16 cellular contexts compared by ENCODE assay signal in the genomic region with DNA sequence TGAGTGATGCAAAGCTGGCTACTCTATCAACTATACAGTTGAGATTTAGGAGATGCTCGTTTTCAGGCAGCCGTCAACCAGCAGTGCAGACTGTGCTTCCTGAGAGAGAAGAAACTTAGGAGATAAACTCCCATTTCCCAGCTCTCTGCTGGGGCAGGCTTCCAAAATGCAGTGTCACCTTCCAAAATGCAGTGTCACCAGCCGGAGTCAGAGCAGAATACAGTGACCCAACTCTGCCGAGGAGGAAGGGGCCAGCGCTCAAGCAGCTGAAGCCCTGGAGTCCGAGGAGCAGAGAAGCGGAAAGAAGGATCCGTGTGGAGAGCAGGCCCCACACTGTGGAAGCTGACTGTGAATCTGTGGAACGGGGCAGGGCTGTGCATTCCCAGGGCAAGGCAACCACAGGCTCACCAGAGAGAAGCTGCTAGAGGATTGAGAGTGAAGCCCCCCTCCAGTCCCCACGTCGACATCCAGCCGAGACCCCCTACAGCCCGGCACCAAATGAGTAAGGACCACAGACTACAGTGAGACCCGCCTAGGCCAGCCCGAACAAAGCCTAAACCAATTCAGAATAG. TPM values are rescaled to one million over a fixed set of nuclear protein-coding genes. Genes with fewer than 3 reads are reported as not detected.
A peak's percentile ranks its signal among the peaks of the same experiment; 100 is the strongest.
DNase-seq lines count a peak whose midpoint lies in the region; ATAC-seq, FAIRE-seq and TF ChIP-seq lines count a peak whose summit lies in the region.
"Had no signal": no experiment of that assay in that cellular context is flagged by ENCODE, and none has a peak within 500 bp of the region (broad histone marks: within the 10 kb centered on the region; RNA-seq: fewer than 3 reads in every experiment).

No MANE protein-coding gene starts in this region.

- CTCF ChIA-PET in K562 (lab: Yijun Ruan, JAX; ENCODE audit: low intra/inter-chr PET ratio) = no interaction called here

- H3K79me2 ChIP-seq in K562 (ENCODE audit: control insufficient read depth, insufficient read depth, low read length) = no peaks in the 10 kb centered on the region

- H3K9me3 ChIP-seq in right atrium auricular region = no peaks in the 10 kb centered on the region
- H3K9me3 ChIP-seq in right cardiac atrium (ENCODE audit: control insufficient read depth, low read length) = no peaks in the 10 kb centered on the region
- H3K9me3 ChIP-seq in K562 (replicated peaks; ENCODE audit: control insufficient read depth, insufficient read depth, low read depth, low read length) = no peaks in the 10 kb centered on the region
- no peaks in the 10 kb centered on the region for H3K9me3 ChIP-seq in lung (ENCODE audit: control insufficient read depth in 2 of 2, insufficient read depth in 1 of 2, low read length in 1 of 2)
- H3K9me3 ChIP-seq: A549, HAP-1 had no signal

- no peak for TF ChIP-seq POLR2A in K562 (conservative IDR thresholded peaks at IDR 0.05)

- in situ Hi-C loops in K562 (cut with MboI) = no loop called here

- H3K9ac ChIP-seq in K562 (ENCODE audit: insufficient read depth in 1 of 2, low read depth in 2 of 2, low read length in 2 of 2) = no peak overlapping the region
- H3K9ac ChIP-seq: GM23248 had no signal

- H3K9me1 ChIP-seq in K562 (ENCODE audit: control insufficient read depth, insufficient read depth, low read length) = no peaks in the 10 kb centered on the region

- no peaks in the 10 kb centered on the region for H3K4me1 ChIP-seq in right atrium auricular region
- H3K4me1 ChIP-seq in right cardiac atrium (ENCODE audit: control insufficient read depth, insufficient read depth, low read length) = no peaks in the 10 kb centered on the region
- H3K4me1 ChIP-seq in K562 (replicated peaks in 1 of 2; ENCODE audit: control insufficient read depth in 2 of 2, insufficient read depth in 2 of 2, low read length in 2 of 2) = peaks cover 0 to 6% of the 10 kb centered on the region in 2 experiments; a peak in 2 of 5 replicates
- no peaks in the 10 kb centered on the region for H3K4me1 ChIP-seq in lung (ENCODE audit: control insufficient read depth in 2 of 2, insufficient read depth in 2 of 2, low read length in 2 of 2)
- H3K4me1 ChIP-seq: A549, HAP-1 had no signal

- ATAC-seq in right cardiac atrium (no peak), K562 (peak; percentile 69), lung (ENCODE audit: insufficient read depth, low FRiP score) (no peak), HG03439 (IDR thresholded peaks at IDR 0.05; ENCODE audit: unreplicated experiment) (no peak)
- ATAC-seq: A549; CD8-positive, alpha-beta T cell had no signal

- TF ChIP-seq CTCF in right atrium auricular region (IDR thresholded peaks at IDR 0.05) = no peak
- TF ChIP-seq CTCF in K562 (IDR thresholded peaks at IDR 0.05 in 2 of 3, conservative IDR thresholded peaks at IDR 0.05 in 1 of 3; ENCODE audit: insufficient read depth in 2 of 3, low read depth in 1 of 3, low read length in 3 of 3) = no peak
- TF ChIP-seq CTCF in lung (IDR thresholded peaks at IDR 0.05; ENCODE audit: control extremely low read depth, extremely low read depth) = no peak

- no peaks in the 10 kb centered on the region for H3K36me3 ChIP-seq in right atrium auricular region
- H3K36me3 ChIP-seq in K562 (ENCODE audit: control insufficient read depth, insufficient read depth, low read length) = no peaks in the 10 kb centered on the region
- no peaks in the 10 kb centered on the region for H3K36me3 ChIP-seq in lung (ENCODE audit: control insufficient read depth in 2 of 2, insufficient read depth in 2 of 2, low read length in 2 of 2)
- H3K36me3 ChIP-seq: HAP-1 had no signal

- H2AFZ ChIP-seq in K562 (ENCODE audit: low read depth, low read length) = no peak overlapping the region
- H2AFZ ChIP-seq: GM23248 had no signal

- DNase-seq in right atrium auricular region (ENCODE audit: low spot score) (peak; percentile 30), right cardiac atrium (no peak), K562 (ENCODE audit: extremely low read depth in 1 of 4, low spot score in 3 of 4) (peak in 1 of 4 experiments; percentile 27), lung (ENCODE audit: low spot score) (peak; percentile 19)
- no peak for DNase-seq in activated CD4-positive, CD25-positive, alpha-beta regulatory T cell treated with anti-CD3 and anti-CD28 coated beads, Interleukin-2, amount 50 U/mL, for 72 hours
- no peak for DNase-seq in activated CD4-positive, alpha-beta T cell treated with anti-CD3 and anti-CD28 coated beads for 48 hours
- DNase-seq: CD8-positive, alpha-beta T cell; GM23248; KBM-7 had no signal

- intact Hi-C loops in right cardiac atrium (cut with DNase I) = no loop called here
- intact Hi-C loops in K562 (cut with micrococcal nuclease) = no loop called here

- H3K4me2 ChIP-seq in K562 (ENCODE audit: insufficient read depth, low read length) = no peak overlapping the region
- H3K4me2 ChIP-seq: A549 had no signal

- peak; percentile 35 for FAIRE-seq in K562 (lab: Jason Lieb, UNC)
- FAIRE-seq: A549 had no signal

- H3K27me3 ChIP-seq in right atrium auricular region (no peaks in the 10 kb centered on the region), right cardiac atrium (ENCODE audit: control insufficient read depth, insufficient read depth) (no peaks in the 10 kb centered on the region), K562 (ENCODE audit: control insufficient read depth in 2 of 2, insufficient read depth in 2 of 2, low read length in 2 of 2) (peaks cover 14 to 48% of the 10 kb centered on the region in 2 experiments), lung (ENCODE audit: control insufficient read depth, insufficient read depth) (no peaks in the 10 kb centered on the region)

- H4K20me1 ChIP-seq in K562 (replicated peaks; ENCODE audit: control insufficient read depth, insufficient read depth, low read length) = 0 out of 2 replicates have a peak, but pooled peaks cover 6% of the 10 kb centered on the region

- TF ChIP-seq RAD21 in K562 (CRISPR knock-in tag; conservative IDR thresholded peaks at IDR 0.05 in 1 of 2, IDR thresholded peaks at IDR 0.05 in 1 of 2) = no peak

- POLR2A ChIA-PET in K562 (lab: Yijun Ruan, JAX) = interaction anchor here (0.6 to 1.6 kb wide), 4 partner anchors 8 to 318 kb away, joined by 3 to 4 read pairs (median 4); no protein-coding TSS in a partner anchor

- no peak overlapping the region for H3K4me3 ChIP-seq in right atrium auricular region
- no peak overlapping the region for H3K4me3 ChIP-seq in right cardiac atrium (ENCODE audit: low read length)
- no peak overlapping the region for H3K4me3 ChIP-seq in K562
- no peak overlapping the region for H3K4me3 ChIP-seq in lung
- H3K4me3 ChIP-seq: A549, GM23248, HAP-1 had no signal

- no peak for TF ChIP-seq EP300 in K562 (IDR thresholded peaks at IDR 0.05; ENCODE audit: low read length)

- no TSS peak for BruUV-seq in K562 (replicated peaks; lab: Mats Ljungman, UMichigan)

- H3K27ac ChIP-seq in right atrium auricular region (no peak overlapping the region), right cardiac atrium (ENCODE audit: low read length) (no peak overlapping the region), K562 (ENCODE audit: extremely low read depth, low read depth, low read length) (no peak overlapping the region), lung (ENCODE audit: low read depth in 1 of 2, low read length in 1 of 2) (no peak overlapping the region)
- H3K27ac ChIP-seq: A549, GM23248 had no signal

- 73% methylated on average over 15 of the region's 15 CpGs for WGBS in right cardiac atrium
- WGBS in K562 (ENCODE audit: insufficient coverage, low coverage, missing lambda C conversion rate) = 0% methylated on average over 15 of the region's 15 CpGs
- WGBS in lung, 2 donors = 79 to 84% methylated on average over 15 of the region's 15 CpGs

RNA-seq across cellular contexts. Expression of gene KRTAP12-1, which starts 0.7 kb away (rescaled TPM):
- total RNA-seq in right atrium auricular region (not detected), right cardiac atrium (not detected), K562 (2014; rRNA removed) (not detected in 2 replicates), K562 (2014; rRNA removed; fragmentation: Illumina TruSeq; extraction: Trizol) (not detected in 2 replicates), K562 (2015; rRNA removed; fragmentation: Illumina TruSeq; extraction: Trizol) (not detected in 2 replicates), K562 (2021) (not detected in 2 replicates), lung (not detected)
- polyA plus RNA-seq in right cardiac atrium (not detected), K562 (2011; rRNA removed) (not detected in 2 replicates), K562 (2014; fragmentation: Illumina TruSeq; extraction: Trizol) (not detected in 2 replicates), K562 (2014; fragmentation: Nextera tagmentation; extraction: Ambion mirVana) (not detected), K562 (2014; rRNA removed) (not detected in 2 replicates), lung (not detected)
- not detected in 2 replicates for total RNA-seq in K562 (2011; cell fraction: chromatin; rRNA removed; ENCODE audit: low replicate concordance)
- not detected in 2 replicates for total RNA-seq in K562 (2011; cell fraction: nucleolus; rRNA removed)
- not detected in 2 replicates for total RNA-seq in K562 (2011; cell fraction: nucleoplasm; rRNA removed)
- not detected in 2 replicates for polyA plus RNA-seq in K562 (2011; cell fraction: cytosol; rRNA removed)
- not detected in 2 replicates for polyA plus RNA-seq in K562 (2011; cell fraction: nucleus; rRNA removed)
- polyA plus RNA-seq in K562 (2012) = not detected in 2 replicates
- not detected in 2 replicates for polyA minus RNA-seq in K562 (2011; rRNA and poly(A)+ RNA removed)
- polyA minus RNA-seq in K562 (2011; cell fraction: cytosol; rRNA and poly(A)+ RNA removed) = not detected in 2 replicates
- not detected in 2 replicates for polyA minus RNA-seq in K562 (2011; cell fraction: nucleus; rRNA and poly(A)+ RNA removed)
- total RNA-seq: CD8-positive, alpha-beta T cell; Daoy; GM23248 had no signal
- polyA plus RNA-seq: A549, AG04450, BJ, CD14-positive monocyte, GM23248 had no signal

RNA-seq across cellular contexts. Expression of gene KRTAP10-12, which starts 14.3 kb away (rescaled TPM):
- total RNA-seq in right atrium auricular region = not detected
- not detected for total RNA-seq in right cardiac atrium
- polyA plus RNA-seq in right cardiac atrium = not detected
- not detected in 2 replicates for total RNA-seq in K562 (2011; cell fraction: chromatin; rRNA removed; ENCODE audit: low replicate concordance)
- not detected in 2 replicates for total RNA-seq in K562 (2011; cell fraction: nucleolus; rRNA removed)
- total RNA-seq in K562 (2011; cell fraction: nucleoplasm; rRNA removed) = not detected in 2 replicates
- total RNA-seq in K562 (2014; rRNA removed) = not detected in 2 replicates
- total RNA-seq in K562 (2014; rRNA removed; fragmentation: Illumina TruSeq; extraction: Trizol) = not detected in 2 replicates
- total RNA-seq in K562 (2015; rRNA removed; fragmentation: Illumina TruSeq; extraction: Trizol) = not detected in 2 replicates
- total RNA-seq in K562 (2021) = not detected in 2 replicates
- polyA plus RNA-seq in K562 (2011; rRNA removed) = not detected in 2 replicates
- not detected in 2 replicates for polyA plus RNA-seq in K562 (2011; cell fraction: cytosol; rRNA removed)
- polyA plus RNA-seq in K562 (2011; cell fraction: nucleus; rRNA removed) = not detected in 2 replicates
- not detected in 2 replicates for polyA plus RNA-seq in K562 (2012)
- not detected in 2 replicates for polyA plus RNA-seq in K562 (2014; fragmentation: Illumina TruSeq; extraction: Trizol)
- not detected for polyA plus RNA-seq in K562 (2014; fragmentation: Nextera tagmentation; extraction: Ambion mirVana)
- polyA plus RNA-seq in K562 (2014; rRNA removed) = not detected in 2 replicates
- not detected in 2 replicates for polyA minus RNA-seq in K562 (2011; rRNA and poly(A)+ RNA removed)
- not detected in 2 replicates for polyA minus RNA-seq in K562 (2011; cell fraction: cytosol; rRNA and poly(A)+ RNA removed)
- polyA minus RNA-seq in K562 (2011; cell fraction: nucleus; rRNA and poly(A)+ RNA removed) = not detected in 2 replicates
- not detected for total RNA-seq in lung
- polyA plus RNA-seq in lung = not detected
- total RNA-seq: CD8-positive, alpha-beta T cell; Daoy; GM23248 had no signal
- polyA plus RNA-seq: A549, AG04450, BJ, CD14-positive monocyte, GM23248 had no signal

RNA-seq across cellular contexts. Expression of gene KRTAP12-2, which starts 15.9 kb away (rescaled TPM):
- total RNA-seq in right atrium auricular region (not detected), right cardiac atrium (not detected), K562 (2014; rRNA removed) (not detected in 2 replicates), K562 (2014; rRNA removed; fragmentation: Illumina TruSeq; extraction: Trizol) (not detected in 2 replicates), K562 (2015; rRNA removed; fragmentation: Illumina TruSeq; extraction: Trizol) (not detected in 2 replicates), K562 (2021) (not detected in 2 replicates), lung (not detected)
- polyA plus RNA-seq in right cardiac atrium (not detected), K562 (2011; rRNA removed) (not detected in 2 replicates), K562 (2014; fragmentation: Illumina TruSeq; extraction: Trizol) (not detected in 2 replicates), K562 (2014; fragmentation: Nextera tagmentation; extraction: Ambion mirVana) (not detected), K562 (2014; rRNA removed) (not detected in 2 replicates), lung (not detected)
- not detected in 2 replicates for total RNA-seq in K562 (2011; cell fraction: chromatin; rRNA removed; ENCODE audit: low replicate concordance)
- not detected in 2 replicates for total RNA-seq in K562 (2011; cell fraction: nucleolus; rRNA removed)
- total RNA-seq in K562 (2011; cell fraction: nucleoplasm; rRNA removed) = not detected in 2 replicates
- not detected in 2 replicates for polyA plus RNA-seq in K562 (2011; cell fraction: cytosol; rRNA removed)
- polyA plus RNA-seq in K562 (2011; cell fraction: nucleus; rRNA removed) = not detected in 2 replicates
- polyA plus RNA-seq in K562 (2012) = not detected in 2 replicates
- polyA minus RNA-seq in K562 (2011; rRNA and poly(A)+ RNA removed) = not detected in 2 replicates
- polyA minus RNA-seq in K562 (2011; cell fraction: cytosol; rRNA and poly(A)+ RNA removed) = not detected in 2 replicates
- not detected in 2 replicates for polyA minus RNA-seq in K562 (2011; cell fraction: nucleus; rRNA and poly(A)+ RNA removed)
- total RNA-seq: CD8-positive, alpha-beta T cell; Daoy; GM23248 had no signal
- polyA plus RNA-seq: A549, AG04450, BJ, CD14-positive monocyte, GM23248 had no signal

RNA-seq across cellular contexts. Expression of gene KRTAP12-3, which starts 24.9 kb away (rescaled TPM):
- not detected for total RNA-seq in right atrium auricular region
- not detected for total RNA-seq in right cardiac atrium
- not detected for polyA plus RNA-seq in right cardiac atrium
- not detected in 2 replicates for total RNA-seq in K562 (2011; cell fraction: chromatin; rRNA removed; ENCODE audit: low replicate concordance)
- total RNA-seq in K562 (2011; cell fraction: nucleolus; rRNA removed) = not detected in 2 replicates
- not detected in 2 replicates for total RNA-seq in K562 (2011; cell fraction: nucleoplasm; rRNA removed)
- total RNA-seq in K562 (2014; rRNA removed) = not detected in 2 replicates
- not detected in 2 replicates for total RNA-seq in K562 (2014; rRNA removed; fragmentation: Illumina TruSeq; extraction: Trizol)
- not detected in 2 replicates for total RNA-seq in K562 (2015; rRNA removed; fragmentation: Illumina TruSeq; extraction: Trizol)
- not detected in 2 replicates for total RNA-seq in K562 (2021)
- polyA plus RNA-seq in K562 (2011; rRNA removed) = not detected in 2 replicates
- polyA plus RNA-seq in K562 (2011; cell fraction: cytosol; rRNA removed) = not detected in 2 replicates
- polyA plus RNA-seq in K562 (2011; cell fraction: nucleus; rRNA removed) = not detected in 2 replicates
- not detected in 2 replicates for polyA plus RNA-seq in K562 (2012)
- not detected in 2 replicates for polyA plus RNA-seq in K562 (2014; fragmentation: Illumina TruSeq; extraction: Trizol)
- not detected for polyA plus RNA-seq in K562 (2014; fragmentation: Nextera tagmentation; extraction: Ambion mirVana)
- polyA plus RNA-seq in K562 (2014; rRNA removed) = not detected in 2 replicates
- not detected in 2 replicates for polyA minus RNA-seq in K562 (2011; rRNA and poly(A)+ RNA removed)
- polyA minus RNA-seq in K562 (2011; cell fraction: cytosol; rRNA and poly(A)+ RNA removed) = not detected in 2 replicates
- not detected in 2 replicates for polyA minus RNA-seq in K562 (2011; cell fraction: nucleus; rRNA and poly(A)+ RNA removed)
- total RNA-seq in lung = not detected
- not detected for polyA plus RNA-seq in lung
- total RNA-seq: Daoy, GM23248 had no signal
- polyA plus RNA-seq: A549, AG04450, BJ, CD14-positive monocyte, GM23248 had no signal

RNA-seq across cellular contexts. Expression of gene KRTAP12-4, which starts 28.2 kb away (rescaled TPM):
- total RNA-seq in right atrium auricular region (not detected), right cardiac atrium (not detected), K562 (2014; rRNA removed) (not detected in 2 replicates), K562 (2014; rRNA removed; fragmentation: Illumina TruSeq; extraction: Trizol) (not detected in 2 replicates), K562 (2015; rRNA removed; fragmentation: Illumina TruSeq; extraction: Trizol) (not detected in 2 replicates), K562 (2021) (not detected in 2 replicates), lung (not detected)
- polyA plus RNA-seq in right cardiac atrium (not detected), K562 (2011; rRNA removed) (not detected in 2 replicates), K562 (2014; fragmentation: Illumina TruSeq; extraction: Trizol) (not detected in 2 replicates), K562 (2014; fragmentation: Nextera tagmentation; extraction: Ambion mirVana) (not detected), K562 (2014; rRNA removed) (not detected in 2 replicates), lung (not detected)
- total RNA-seq in K562 (2011; cell fraction: chromatin; rRNA removed; ENCODE audit: low replicate concordance) = not detected in 2 replicates
- total RNA-seq in K562 (2011; cell fraction: nucleolus; rRNA removed) = not detected in 2 replicates
- total RNA-seq in K562 (2011; cell fraction: nucleoplasm; rRNA removed) = not detected in 2 replicates
- polyA plus RNA-seq in K562 (2011; cell fraction: cytosol; rRNA removed) = not detected in 2 replicates
- not detected in 2 replicates for polyA plus RNA-seq in K562 (2011; cell fraction: nucleus; rRNA removed)
- not detected in 2 replicates for polyA plus RNA-seq in K562 (2012)
- not detected in 2 replicates for polyA minus RNA-seq in K562 (2011; rRNA and poly(A)+ RNA removed)
- polyA minus RNA-seq in K562 (2011; cell fraction: cytosol; rRNA and poly(A)+ RNA removed) = not detected in 2 replicates
- not detected in 2 replicates for polyA minus RNA-seq in K562 (2011; cell fraction: nucleus; rRNA and poly(A)+ RNA removed)
- total RNA-seq: CD8-positive, alpha-beta T cell; Daoy; GM23248 had no signal
- polyA plus RNA-seq: A549, AG04450, BJ, CD14-positive monocyte, GM23248 had no signal

Comparison
In these comparisons a context has a peak if more than half of its experiments do, and no peak if none do; other contexts are left out.
1. DNase-seq: peak in right atrium auricular region (single experiment) and lung (single experiment); none in right cardiac atrium (0 of 3), activated CD4-positive, CD25-positive, alpha-beta regulatory T cell treated with anti-CD3 and anti-CD28 coated beads, Interleukin-2, amount 50 U/mL, for 72 hours (single experiment) and activated CD4-positive, alpha-beta T cell treated with anti-CD3 and anti-CD28 coated beads for 48 hours (single experiment).